10 cellular contexts compared by ENCODE assay signal in genomic region chr13:46296920-46297319, GRCh38.
A peak's percentile ranks its signal among the peaks of the same experiment; 100 is the strongest.
DNase-seq lines count a peak whose midpoint lies in the region; TF ChIP-seq lines count a peak whose summit lies in the region.
"Had no signal": no experiment of that assay in that cellular context is flagged by ENCODE, and none has a peak within 500 bp of the region (broad histone marks: within the 10 kb centered on the region; RNA-seq: fewer than 3 reads in every experiment).

No MANE protein-coding gene starts in this region.

- peak overlapping the region in 7 of 8 donors; percentile 67 to 89 (median 83) for H3K27ac ChIP-seq in spleen

- 35 to 60% (median 46%) methylated on average over 3 of the region's 3 CpGs for WGBS in spleen, 5 donors

- no peaks in the 10 kb centered on the region for H3K36me3 ChIP-seq in spleen

- H3K4me3 ChIP-seq in fibroblast of mammary gland (ENCODE audit: control insufficient read depth, low read depth, low read length) (no peak overlapping the region), spleen (no peak overlapping the region)

- peaks cover 24 to 52% (median 39%) of the 10 kb centered on the region in 6 donors for H3K4me1 ChIP-seq in spleen

- no peaks in the 10 kb centered on the region for H3K27me3 ChIP-seq in spleen (replicated peaks in 1 of 7)

- no peak for TF ChIP-seq POLR2A in spleen (IDR thresholded peaks at IDR 0.05)

- TF ChIP-seq CTCF in fibroblast of mammary gland (conservative IDR thresholded peaks at IDR 0.05; ENCODE audit: control insufficient read depth, insufficient read depth, low read depth, low read length) (no peak), spleen (IDR thresholded peaks at IDR 0.05 in 8 of 11, conservative IDR thresholded peaks at IDR 0.05 in 3 of 11) (no peak)

- intact Hi-C loops in spleen (cut with DNase I; ENCODE audit: low total_unique reads) = no loop called here

- H3K9me3 ChIP-seq in spleen = peaks cover 0 to 14% (median 5%) of the 10 kb centered on the region in 8 donors

- peak; percentile 83 for DNase-seq in HCEC 1CT
- peak; percentile 54 for DNase-seq in SW480 (ENCODE audit: low spot score)
- DNase-seq in fibroblast of mammary gland (ENCODE audit: low read depth) = peak; percentile 96
- DNase-seq in spleen = no peak
- DNase-seq in stimulated activated naive CD4-positive, alpha-beta T cell treated with Interleukin-2 at 50 U/mL for 16 hours (lab: John Stamatoyannopoulos, UW) = no peak
- no peak for DNase-seq in stimulated activated CD4-positive, alpha-beta T cell treated with anti-CD3 and anti-CD28 coated beads, Interleukin-4, amount 100 ng/mL, for 4 hours
- DNase-seq in putamen (ENCODE audit: low spot score) = no peak
- DNase-seq: midbrain; NCI-H1694 treated with DMSO at 0.1 percent for 48 hours; stimulated activated naive B cell treated with anti-CD40 and anti-IgM and Interleukin-4, amounts not matched to agents 10 μg/mL and 1 μg/mL and 100 μg/mL, for 72 hours had no signal

Comparison
In these comparisons a context has a peak if more than half of its experiments do, and no peak if none do; other contexts are left out.
1. DNase-seq: peak in HCEC 1CT (single experiment), SW480 (single experiment) and fibroblast of mammary gland (single experiment); none in spleen (single experiment), stimulated activated naive CD4-positive, alpha-beta T cell treated with Interleukin-2 at 50 U/mL for 16 hours (single experiment), stimulated activated CD4-positive, alpha-beta T cell treated with anti-CD3 and anti-CD28 coated beads, Interleukin-4, amount 100 ng/mL, for 4 hours (0 of 2) and putamen (single experiment).